In genomic region chr2:109326306-109326705, GRCh38 we compare ENCODE assay signal across 22 cellular contexts.
DNase-seq lines count a peak whose midpoint lies in the region; ATAC-seq and TF ChIP-seq lines count a peak whose summit lies in the region.
"Had no signal": no experiment of that assay in that cellular context is flagged by ENCODE, and none has a peak within 500 bp of the region (broad histone marks: within the 10 kb centered on the region; RNA-seq: fewer than 3 reads in every experiment).

No MANE protein-coding gene starts in this region.

- H3K79me2 ChIP-seq in osteoblast (ENCODE audit: insufficient read depth, low read length) = peaks cover 40% of the 10 kb centered on the region

- peak overlapping the region; percentile 2 for H3K4me2 ChIP-seq in osteoblast (ENCODE audit: insufficient read depth, low read length)

- H3K4me3 ChIP-seq in heart left ventricle (no peak overlapping the region), esophagus squamous epithelium (no peak overlapping the region), osteoblast (ENCODE audit: insufficient read depth, low read length) (no peak overlapping the region), thoracic aorta (no peak overlapping the region)
- H3K4me3 ChIP-seq: GM12878 had no signal

- H3K36me3 ChIP-seq in heart left ventricle (no peaks in the 10 kb centered on the region), esophagus squamous epithelium (no peaks in the 10 kb centered on the region), osteoblast (ENCODE audit: insufficient read depth, low read length) (no peaks in the 10 kb centered on the region), thoracic aorta (no peaks in the 10 kb centered on the region)

- intact Hi-C loops in heart left ventricle (cut with DNase I) = loop anchor here in 1 of 10 donors (10.0 kb wide), 1 partner anchor 202 kb away; the partner anchor contains the start of gene SH3RF3
- intact Hi-C loops in Right ventricle myocardium inferior (cut with DNase I) = no loop called here
- intact Hi-C loops in esophagus squamous epithelium (cut with DNase I) = no loop called here

- peak overlapping the region in 7 of 12 donors; percentile 7 to 70 (median 61) for H3K27ac ChIP-seq in heart left ventricle
- peak overlapping the region in 3 of 4 donors; percentile 12 to 89 (median 71) for H3K27ac ChIP-seq in esophagus squamous epithelium
- peak overlapping the region; percentile 77 for H3K27ac ChIP-seq in osteoblast (ENCODE audit: low read depth, low read length)
- H3K27ac ChIP-seq in thoracic aorta = peak overlapping the region; percentile 84 to 86
- H3K27ac ChIP-seq: 22Rv1 had no signal

- ATAC-seq in heart left ventricle (no peak), Right ventricle myocardium inferior (no peak), thoracic aorta (ENCODE audit: insufficient number of reproducible peaks, low FRiP score, low read depth) (no peak)
- ATAC-seq: CD8-positive, alpha-beta T cell; GM12878; HCT116 had no signal

- TF ChIP-seq POLR2A in heart left ventricle (IDR thresholded peaks at IDR 0.05) (no peak), esophagus squamous epithelium (IDR thresholded peaks at IDR 0.05) (no peak)

- no peaks in the 10 kb centered on the region for H4K20me1 ChIP-seq in osteoblast (ENCODE audit: insufficient read depth, low read length)

- WGBS in heart left ventricle, 4 donors = 55 to 72% (median 62%) methylated on average over 4 of the region's 4 CpGs
- 71 to 81% methylated on average over 4 of the region's 4 CpGs for WGBS in esophagus squamous epithelium, 2 donors

- H2AFZ ChIP-seq in osteoblast (ENCODE audit: low read length) = no peak overlapping the region

- TF ChIP-seq CTCF in heart left ventricle (IDR thresholded peaks at IDR 0.05) (no peak), esophagus squamous epithelium (IDR thresholded peaks at IDR 0.05) (no peak), osteoblast (IDR thresholded peaks at IDR 0.05; ENCODE audit: extremely low read depth, low read depth, low read length) (no peak), thoracic aorta (IDR thresholded peaks at IDR 0.05) (no peak)

- peaks cover 7 to 62% (median 49%) of the 10 kb centered on the region in 12 donors for H3K4me1 ChIP-seq in heart left ventricle
- peaks cover 7 to 63% (median 48%) of the 10 kb centered on the region in 3 donors for H3K4me1 ChIP-seq in esophagus squamous epithelium
- peaks cover 78% of the 10 kb centered on the region for H3K4me1 ChIP-seq in osteoblast (ENCODE audit: insufficient read depth, low read length)
- H3K4me1 ChIP-seq in thoracic aorta (ENCODE audit: control insufficient read depth in 1 of 2, low read depth in 2 of 2) = peaks cover 30 to 75% of the 10 kb centered on the region in 2 donors

- H3K9me3 ChIP-seq in heart left ventricle (peaks cover 0 to 5% (median 0%) of the 10 kb centered on the region in 12 donors), esophagus squamous epithelium (no peaks in the 10 kb centered on the region), osteoblast (ENCODE audit: low read depth, low read length) (no peaks in the 10 kb centered on the region), thoracic aorta (no peaks in the 10 kb centered on the region)

- DNase-seq in heart left ventricle (no peak), Right ventricle myocardium inferior (ENCODE audit: missing footprints) (no peak), esophagus squamous epithelium (lab: John Stamatoyannopoulos, UW) (no peak), osteoblast (ENCODE audit: insufficient read length, low spot score, missing footprints) (no peak), thoracic aorta (ENCODE audit: low spot score) (no peak), NCI-H1930 (lab: John Stamatoyannopoulos, UW) (no peak), SKM-1 (lab: John Stamatoyannopoulos, UW; ENCODE audit: unreplicated experiment) (no peak), NCI-H2081 (lab: John Stamatoyannopoulos, UW) (no peak)
- DNase-seq: CD8-positive, alpha-beta T cell; DMS53; EL; GOT3; NCI-H1092 treated with DMSO at 0.1 percent for 48 hours; NCI-H1694 treated with DMSO at 0.1 percent for 48 hours; NCI-H226; NCI-H524; NCI-H82; OCI-M1; SIG-M5 had no signal

- H3K27me3 ChIP-seq in heart left ventricle (no peaks in the 10 kb centered on the region), esophagus squamous epithelium (no peaks in the 10 kb centered on the region), osteoblast (ENCODE audit: insufficient read depth, low read length) (no peaks in the 10 kb centered on the region), thoracic aorta (replicated peaks; ENCODE audit: insufficient read depth) (no peaks in the 10 kb centered on the region)
